In the genomic region with DNA sequence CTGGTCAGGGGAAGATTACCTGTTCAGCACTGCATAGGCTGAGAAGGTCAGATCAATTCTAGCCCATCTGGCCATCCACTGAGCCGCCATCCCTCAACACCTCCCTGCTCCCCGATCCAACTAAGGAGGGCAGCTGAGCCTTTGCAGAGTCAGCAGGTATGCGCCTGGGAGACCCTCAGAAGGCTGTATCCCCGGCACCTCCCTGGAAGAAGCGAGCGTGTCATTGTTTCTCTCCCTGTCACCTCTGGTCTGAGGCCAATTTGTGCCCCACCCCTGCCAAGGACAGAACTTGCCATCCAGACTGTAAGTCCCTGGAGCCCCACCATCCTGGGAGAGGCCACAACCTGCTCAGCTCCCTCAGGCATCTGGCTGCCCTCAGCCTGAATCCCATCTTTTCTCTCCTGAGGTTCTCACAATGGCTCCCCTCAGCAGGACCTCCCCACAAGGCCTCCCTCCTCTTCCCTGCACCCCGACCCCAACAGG, we compare ENCODE assay signal across 1 cellular context.
TF ChIP-seq lines count a peak whose summit lies in the region.

No MANE protein-coding gene starts in this region.

TF ChIP-seq in A549, 52 proteins besides CTCF, POLR2A, EP300 and RAD21:
- peak; percentile 23 for TF ChIP-seq MAFK (IDR thresholded peaks at IDR 0.05; ENCODE audit: partially characterized antibody)
- TF ChIP-seq ZFP36 (IDR thresholded peaks at IDR 0.05; ENCODE audit: borderline replicate concordance, partially characterized antibody): no peak
